In the genomic region with DNA sequence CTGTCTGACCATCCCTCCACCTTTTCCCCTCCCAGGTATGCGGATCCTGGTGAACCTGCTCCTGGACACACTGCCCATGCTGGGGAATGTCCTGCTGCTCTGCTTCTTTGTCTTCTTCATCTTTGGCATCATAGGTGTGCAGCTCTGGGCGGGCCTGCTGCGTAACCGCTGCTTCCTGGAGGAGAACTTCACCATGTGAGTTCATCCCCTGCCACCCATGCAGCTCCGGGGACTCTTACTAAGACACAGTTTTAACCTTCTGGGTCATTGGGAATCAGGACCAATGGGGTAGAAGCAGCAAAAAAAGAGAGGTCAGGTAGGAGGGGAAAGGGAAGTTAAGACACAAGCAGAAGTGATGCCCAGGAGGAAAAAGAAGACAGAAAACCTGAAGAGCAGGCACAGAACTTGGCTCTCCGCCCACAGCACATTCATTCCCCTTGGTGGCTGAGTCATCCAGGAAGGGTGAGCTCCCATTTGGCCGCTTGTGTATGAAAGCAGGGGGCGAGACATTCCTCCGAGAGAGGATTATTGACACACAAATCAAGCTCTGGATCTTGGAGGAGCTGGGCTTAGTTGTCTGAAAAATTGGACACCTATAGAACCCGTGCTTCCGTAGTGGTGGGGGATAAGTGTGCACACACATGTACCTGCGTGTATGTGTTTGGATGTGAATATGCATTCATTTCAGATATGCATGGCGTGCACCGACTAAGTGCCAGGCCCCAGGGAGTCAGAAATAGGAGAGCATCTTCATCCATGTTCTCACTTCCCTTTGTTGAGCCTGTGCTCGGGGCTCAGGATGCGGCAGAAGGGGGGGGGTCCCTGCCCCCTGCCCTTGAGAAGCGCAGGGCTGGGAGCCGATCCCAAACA, we compare ENCODE assay signal across 1 cellular context.
TF ChIP-seq lines count a peak whose summit lies in the region.

No MANE protein-coding gene starts in this region.

TF ChIP-seq in IMR-90, 13 proteins besides CTCF, POLR2A, EP300 and RAD21 (continued from another document):
- 0 out of 2 replicates have a peak, but pooled peaks have one; percentile 34 for TF ChIP-seq MAZ (IDR thresholded peaks at IDR 0.05; ENCODE audit: borderline replicate concordance, low read depth, low read length)
- TF ChIP-seq CEBPB (IDR thresholded peaks at IDR 0.05; ENCODE audit: low read depth, low read length) = 0 out of 2 replicates have a peak, but pooled peaks have one; percentile 20
- no peak for TF ChIP-seq MAFK (IDR thresholded peaks at IDR 0.05; ENCODE audit: low read depth, low read length)
- TF ChIP-seq, protein P1, sequence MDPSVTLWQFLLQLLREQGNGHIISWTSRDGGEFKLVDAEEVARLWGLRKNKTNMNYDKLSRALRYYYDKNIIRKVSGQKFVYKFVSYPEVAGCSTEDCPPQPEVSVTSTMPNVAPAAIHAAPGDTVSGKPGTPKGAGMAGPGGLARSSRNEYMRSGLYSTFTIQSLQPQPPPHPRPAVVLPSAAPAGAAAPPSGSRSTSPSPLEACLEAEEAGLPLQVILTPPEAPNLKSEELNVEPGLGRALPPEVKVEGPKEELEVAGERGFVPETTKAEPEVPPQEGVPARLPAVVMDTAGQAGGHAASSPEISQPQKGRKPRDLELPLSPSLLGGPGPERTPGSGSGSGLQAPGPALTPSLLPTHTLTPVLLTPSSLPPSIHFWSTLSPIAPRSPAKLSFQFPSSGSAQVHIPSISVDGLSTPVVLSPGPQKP (IDR thresholded peaks at IDR 0.05; ENCODE audit: borderline replicate concordance, low read depth, low read length) = no peak
- TF ChIP-seq BHLHE40 (IDR thresholded peaks at IDR 0.05; ENCODE audit: low read depth, low read length) = no peak
- no peak for TF ChIP-seq RFX5 (IDR thresholded peaks at IDR 0.05; ENCODE audit: low read depth, low read length)
